8 cellular contexts compared by ENCODE assay signal in the genomic region with DNA sequence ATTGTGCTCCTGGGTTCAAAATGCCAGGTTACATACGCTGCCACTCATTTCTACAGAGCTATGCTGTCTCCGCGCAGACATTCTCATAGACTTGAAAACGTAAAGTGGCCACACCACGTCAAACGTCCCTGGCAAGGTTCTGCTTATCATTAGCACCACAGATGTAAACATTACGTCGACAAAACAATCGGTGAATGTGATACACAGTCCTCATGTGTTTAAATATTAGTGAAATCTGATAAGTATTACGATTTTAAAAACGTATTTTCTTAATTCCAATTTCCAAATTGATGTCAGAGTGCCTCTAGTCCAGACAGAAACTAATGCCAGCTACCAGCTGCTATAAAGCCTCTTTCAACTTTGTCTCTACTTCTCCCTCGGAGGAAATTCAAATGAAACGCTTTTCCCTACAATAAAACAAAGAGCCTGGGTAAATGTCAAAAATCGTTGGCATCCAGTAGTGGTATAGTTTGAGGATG. TPM values are rescaled to one million over a fixed set of nuclear protein-coding genes. Genes with fewer than 3 reads are reported as not detected.
A peak's percentile ranks its signal among the peaks of the same experiment; 100 is the strongest.
DNase-seq lines count a peak whose midpoint lies in the region; ATAC-seq, FAIRE-seq and TF ChIP-seq lines count a peak whose summit lies in the region.

No MANE protein-coding gene starts in this region.

- peaks cover 47% of the 10 kb centered on the region for H3K4me1 ChIP-seq in OCI-LY7 (ENCODE audit: insufficient read depth, low read length, poor library complexity, severe bottlenecking)
- peaks cover 37% of the 10 kb centered on the region for H3K4me1 ChIP-seq in adipocyte (ENCODE audit: control insufficient read depth, insufficient read depth, low read length)
- peaks cover 2% of the 10 kb centered on the region; the same call in 1 of the 2 replicates for H3K4me1 ChIP-seq in iPS DF 6.9 (ENCODE audit: control insufficient read depth, insufficient read depth, low read length)
- H3K4me1 ChIP-seq in skeletal muscle tissue (ENCODE audit: control insufficient read depth in 3 of 3, insufficient read depth in 3 of 3, low read length in 3 of 3), result peaks cover 4 to 13% (median 9%) of the 10 kb centered on the region in 3 donors

- H3K9me3 ChIP-seq in OCI-LY7 (ENCODE audit: low read length), result no peaks in the 10 kb centered on the region
- H3K9me3 ChIP-seq in adipocyte (ENCODE audit: control insufficient read depth, low read length), result no peaks in the 10 kb centered on the region
- H3K9me3 ChIP-seq in iPS DF 6.9 (ENCODE audit: control insufficient read depth, insufficient read depth, low read length), result no peaks in the 10 kb centered on the region
- H3K9me3 ChIP-seq in skeletal muscle tissue (ENCODE audit: control insufficient read depth in 3 of 3, low read length in 3 of 3), result no peaks in the 10 kb centered on the region

- no peaks in the 10 kb centered on the region for H3K9me2 ChIP-seq in OCI-LY7 (ENCODE audit: insufficient read depth, low read length)

- no peak for TF ChIP-seq CTCF in 22Rv1 (IDR thresholded peaks at IDR 0.05)
- TF ChIP-seq CTCF in OCI-LY7 (conservative IDR thresholded peaks at IDR 0.05; ENCODE audit: low read length), result no peak

- H3K27ac ChIP-seq in 22Rv1 (peak overlapping the region; percentile 88), OCI-LY7 (ENCODE audit: low read depth, low read length, poor library complexity, severe bottlenecking) (peak overlapping the region; percentile 75), iPS DF 6.9 (ENCODE audit: low read length) (no peak overlapping the region), skeletal muscle tissue (ENCODE audit: low read depth, low read length) (peak overlapping the region; percentile 78)

- CTCF ChIA-PET in OCI-LY7 (lab: Charles Lee; ENCODE audit: unreplicated experiment), result no interaction called here

- ATAC-seq in HG03139 (IDR thresholded peaks at IDR 0.05; ENCODE audit: unreplicated experiment) (peak; percentile 25), GM21360 (IDR thresholded peaks at IDR 0.05; ENCODE audit: unreplicated experiment) (no peak)

- POLR2A ChIA-PET in OCI-LY7 (lab: Charles Lee), result interaction anchor here (0.5 to 10.6 kb wide), 14 partner anchors 8 to 116 kb away, joined by 3 to 226 read pairs (median 6); no protein-coding TSS in a partner anchor

- peaks cover 98% of the 10 kb centered on the region for H3K79me2 ChIP-seq in OCI-LY7 (ENCODE audit: insufficient read depth, low read depth, low read length)

- peak overlapping the region; percentile 89 for H3K4me2 ChIP-seq in OCI-LY7 (ENCODE audit: low read length)

- peaks cover 47% of the 10 kb centered on the region for H4K20me1 ChIP-seq in OCI-LY7 (ENCODE audit: insufficient read depth, low read length)

- intact Hi-C loops in OCI-LY7 (cut with micrococcal nuclease; ENCODE audit: unreplicated experiment), result loop anchor here (5.0 to 10.0 kb wide), 4 partner anchors 513 to 1125 kb away; a partner anchor contains a TSS

- no peak overlapping the region for H2AFZ ChIP-seq in OCI-LY7 (ENCODE audit: low read length)

- peak; percentile 74 for FAIRE-seq in GM12891 (lab: Jason Lieb, UNC)

- TSS peak; percentile 35 for BruUV-seq in OCI-LY7 (replicated peaks; lab: Mats Ljungman, UMichigan)

- H3K36me3 ChIP-seq in OCI-LY7 (ENCODE audit: insufficient read depth, low read length), result peaks cover 94% of the 10 kb centered on the region
- H3K36me3 ChIP-seq in adipocyte (ENCODE audit: control insufficient read depth, insufficient read depth, low read length, severe bottlenecking), result no peaks in the 10 kb centered on the region
- H3K36me3 ChIP-seq in iPS DF 6.9 (ENCODE audit: control insufficient read depth, insufficient read depth, low read length), result no peaks in the 10 kb centered on the region
- H3K36me3 ChIP-seq in skeletal muscle tissue (ENCODE audit: control insufficient read depth in 3 of 3, insufficient read depth in 3 of 3, low read length in 3 of 3), result no peaks in the 10 kb centered on the region

- peak overlapping the region; percentile 96 for H3K9ac ChIP-seq in adipocyte (ENCODE audit: low read length)
- peak overlapping the region; percentile 75 to 88 (median 85) for H3K9ac ChIP-seq in skeletal muscle tissue (ENCODE audit: low read depth in 1 of 3, low read length in 3 of 3)

- TF ChIP-seq POLR2A in GM12891 (IDR thresholded peaks at IDR 0.05; ENCODE audit: low read depth, low read length), result 0 out of 2 replicates have a peak, but pooled peaks have one; percentile 30

- H3K4me3 ChIP-seq in OCI-LY7 (ENCODE audit: low read depth, low read length, poor library complexity, severe bottlenecking), result peak overlapping the region; percentile 98
- H3K4me3 ChIP-seq in adipocyte (ENCODE audit: low read length), result peak overlapping the region; percentile 94
- peak overlapping the region; percentile 97; the same call in 1 of the 2 replicates for H3K4me3 ChIP-seq in iPS DF 6.9 (ENCODE audit: low read length)
- H3K4me3 ChIP-seq in skeletal muscle tissue (ENCODE audit: low read length in 3 of 3), result peak overlapping the region; percentile 71 to 90 (median 86)

- no CpG with 5 or more reads among the region's 14 CpGs for WGBS in iPS DF 6.9 (ENCODE audit: insufficient coverage, insufficient read length)

- no peaks in the 10 kb centered on the region for H3K27me3 ChIP-seq in adipocyte (replicated peaks; ENCODE audit: control insufficient read depth, insufficient read depth, low read length)
- no peaks in the 10 kb centered on the region for H3K27me3 ChIP-seq in iPS DF 6.9 (ENCODE audit: control insufficient read depth, insufficient read depth, low read length)
- H3K27me3 ChIP-seq in skeletal muscle tissue (ENCODE audit: control insufficient read depth in 3 of 3, insufficient read depth in 3 of 3, low read length in 3 of 3), result no peaks in the 10 kb centered on the region

- DNase-seq in GM12891 (ENCODE audit: insufficient read length, low spot score) (no peak), OCI-LY7 (ENCODE audit: low spot score) (peak; percentile 71), adipocyte (ENCODE audit: low read depth) (peak; percentile 73), iPS DF 6.9 (ENCODE audit: low read depth, low spot score) (no peak)

TF ChIP-seq in GM12891, 5 proteins besides CTCF, POLR2A, EP300 and RAD21:
- no peak; the same call in 1 of the 2 replicates for TF ChIP-seq TAF1 (IDR thresholded peaks at IDR 0.05; ENCODE audit: low read depth, low read length)
- TF ChIP-seq POLR2AphosphoS5 (IDR thresholded peaks at IDR 0.05; ENCODE audit: low read depth, low read length), result 0 out of 2 replicates have a peak, but pooled peaks have one; percentile 17
- TF ChIP-seq SPI1 (IDR thresholded peaks at IDR 0.05; ENCODE audit: low read depth, low read length), result no peak
- TF ChIP-seq POU2F2 (IDR thresholded peaks at IDR 0.05; ENCODE audit: low read depth, low read length), result no peak
- TF ChIP-seq PAX5 (IDR thresholded peaks at IDR 0.05; ENCODE audit: insufficient read depth, low read length, severe bottlenecking), result no peak

RNA-seq across cellular contexts. Expression of a gene that starts 1.1 kb away (rescaled TPM):
- polyA plus RNA-seq in GM12891 (2012; ENCODE audit: low read depth, missing spikeins), result 14.6 TPM
- total RNA-seq in OCI-LY7 (2014; rRNA removed; shearing (Covaris generic)), result 87.4 and 95.0 TPM in 2 replicates
- 148 and 182 TPM in 2 replicates for total RNA-seq in OCI-LY7 (2022)
- 15.7 TPM for total RNA-seq in skeletal muscle tissue

Comparison
In these comparisons a context has a peak if more than half of its experiments do, and no peak if none do; other contexts are left out.
1. DNase-seq: peak in OCI-LY7 (single experiment) and adipocyte (single experiment); none in GM12891 (single experiment) and iPS DF 6.9 (single experiment).
2. Peak in every context shown above with its lines, with median percentiles within 50 percentile points of each other: H3K4me3 ChIP-seq.